ENCODE assay signal across 8 cellular contexts in genomic region chr1:157171903-157172503, GRCh38. TPM values are rescaled to one million over a fixed set of nuclear protein-coding genes. Genes with fewer than 3 reads are reported as not detected.
DNase-seq lines count a peak whose midpoint lies in the region; ATAC-seq and TF ChIP-seq lines count a peak whose summit lies in the region.
"Not testable (repeated sequence)": the region's sequence is repeated elsewhere in the genome, so short reads cannot be mapped to it uniquely, and the experiment has no call there.

No MANE protein-coding gene starts in this region.

- not testable (repeated sequence) for H3K27ac Mint-ChIP-seq in naive thymus-derived CD4-positive, alpha-beta T cell; type B pancreatic cell

- H3K4me3 ChIP-seq in cardiac fibroblast (replicated peaks in 1 of 2; ENCODE audit: low read depth in 2 of 2, low read length in 2 of 2); heart right ventricle; naive thymus-derived CD4-positive, alpha-beta T cell (ENCODE audit: low read length): not testable (repeated sequence)

- H3K27me3 Mint-ChIP-seq in naive thymus-derived CD4-positive, alpha-beta T cell, result peaks cover 10 to 43% (median 18%) of the 10 kb centered on the region in 5 donors
- H3K27me3 Mint-ChIP-seq in type B pancreatic cell, result not testable (repeated sequence)

- ATAC-seq in heart right ventricle, result peak in 4 of 8 donors; percentile 37 to 70 (median 59)
- peak; percentile 39 for ATAC-seq in naive thymus-derived CD4-positive, alpha-beta T cell

- CTCF ChIA-PET in naive thymus-derived CD4-positive, alpha-beta T cell (lab: Charles Lee), result interaction anchor here (1.2 kb wide), 1 partner anchor 14 kb away, joined by 4 read pairs; no protein-coding TSS in a partner anchor

- not testable (repeated sequence) for H3K36me3 Mint-ChIP-seq in naive thymus-derived CD4-positive, alpha-beta T cell; type B pancreatic cell

- H3K27ac ChIP-seq in heart right ventricle; naive thymus-derived CD4-positive, alpha-beta T cell (ENCODE audit: low read depth, low read length): not testable (repeated sequence)

- not testable (repeated sequence) for H3K4me1 Mint-ChIP-seq in naive thymus-derived CD4-positive, alpha-beta T cell; type B pancreatic cell (ENCODE audit: unreplicated experiment)

- DNase-seq in ELF-1 (ENCODE audit: low read depth, low spot score) (peak; percentile 80), HT1080 (ENCODE audit: low read depth) (peak; percentile 26), NCI-H524 (lab: John Stamatoyannopoulos, UW) (peak; percentile 15 to 51), SW480 (ENCODE audit: low spot score) (peak; percentile 27), cardiac fibroblast (ENCODE audit: low read depth in 2 of 2) (peak; percentile 18 to 23)
- not testable (repeated sequence) for DNase-seq in heart right ventricle; naive thymus-derived CD4-positive, alpha-beta T cell; type B pancreatic cell (ENCODE audit: extremely low spot score, unreplicated experiment)

- H3K27me3 ChIP-seq in heart right ventricle, result peaks cover 0 to 24% (median 5%) of the 10 kb centered on the region in 7 donors
- not testable (repeated sequence) for H3K27me3 ChIP-seq in naive thymus-derived CD4-positive, alpha-beta T cell (ENCODE audit: control insufficient read depth in 2 of 2, insufficient read depth in 2 of 2, low read length in 2 of 2)

- not testable (repeated sequence) for H3K9me3 ChIP-seq in heart right ventricle; naive thymus-derived CD4-positive, alpha-beta T cell (ENCODE audit: control insufficient read depth in 2 of 3, low read length in 3 of 3)

- TF ChIP-seq CTCF in cardiac fibroblast (IDR thresholded peaks at IDR 0.05; ENCODE audit: low read depth, low read length) (peak; percentile 8), heart right ventricle (IDR thresholded peaks at IDR 0.05) (peak in 7 of 9 donors; percentile 20 to 50 (median 38)), type B pancreatic cell (conservative IDR thresholded peaks at IDR 0.05) (peak; percentile 70)

- POLR2A ChIA-PET in naive thymus-derived CD4-positive, alpha-beta T cell (lab: Charles Lee), result not testable (repeated sequence)

- WGBS in heart right ventricle, 2 donors, result 17 to 21% methylated on average over 4 to 7 of the region's 8 CpGs

- not testable (repeated sequence) for H3K4me1 ChIP-seq in heart right ventricle; naive thymus-derived CD4-positive, alpha-beta T cell (ENCODE audit: control insufficient read depth in 2 of 2, insufficient read depth in 2 of 2, low read length in 2 of 2)

- intact Hi-C loops in heart right ventricle (cut with DNase I); naive thymus-derived CD4-positive, alpha-beta T cell (cut with micrococcal nuclease): not testable (repeated sequence)

- not testable (repeated sequence) for H3K9me3 Mint-ChIP-seq in naive thymus-derived CD4-positive, alpha-beta T cell; type B pancreatic cell

- H3K4me3 Mint-ChIP-seq in naive thymus-derived CD4-positive, alpha-beta T cell; type B pancreatic cell: not testable (repeated sequence)

- H3K36me3 ChIP-seq in heart right ventricle; naive thymus-derived CD4-positive, alpha-beta T cell (ENCODE audit: control insufficient read depth in 2 of 3, insufficient read depth in 3 of 3, low read length in 3 of 3): not testable (repeated sequence)

RNA-seq across cellular contexts. Expression of gene ETV3, which starts 33.8 kb away (rescaled TPM):
- 8.7 and 12.0 TPM in 2 replicates for total RNA-seq in HT1080 (2014; rRNA removed; shearing (Covaris generic))
- polyA plus RNA-seq in HT1080 (2015; cell fraction: cytosol; rRNA removed), result 7.9 and 10.2 TPM in 2 replicates
- 18.6 and 19.3 TPM in 2 replicates for polyA plus RNA-seq in HT1080 (2015; cell fraction: nucleus; rRNA removed)
- total RNA-seq in heart right ventricle, result 10 to 100 TPM; 15.5 to 27.5 (median 21.4) TPM
- polyA plus RNA-seq in heart right ventricle, result 1 to 10 TPM; 3.7 to 4.2 TPM
- 10 to 100 TPM; 31.5 to 72.4 (median 53.3) TPM for total RNA-seq in naive thymus-derived CD4-positive, alpha-beta T cell
- polyA plus RNA-seq in naive thymus-derived CD4-positive, alpha-beta T cell, result 1 to 10 TPM; 4.5 to 5.7 TPM
- 41.0 and 90.4 TPM in 2 replicates for total RNA-seq in type B pancreatic cell (ENCODE audit: low replicate concordance)

Comparison
In these comparisons a context has a peak if more than half of its experiments do, and no peak if none do; other contexts are left out.
1. CTCF ChIP-seq: peak in every context shown above with its lines; median percentile 70 in type B pancreatic cell; 38 in heart right ventricle; 8 in cardiac fibroblast.